In genomic region chr6:26441977-26442376, GRCh38 we compare ENCODE assay signal across 1 cellular context.
TF ChIP-seq lines count a peak whose summit lies in the region.

No MANE protein-coding gene starts in this region.

TF ChIP-seq in WTC11, 78 proteins besides CTCF, POLR2A, EP300 and RAD21 (continued from another document):
- TF ChIP-seq, protein P1, sequence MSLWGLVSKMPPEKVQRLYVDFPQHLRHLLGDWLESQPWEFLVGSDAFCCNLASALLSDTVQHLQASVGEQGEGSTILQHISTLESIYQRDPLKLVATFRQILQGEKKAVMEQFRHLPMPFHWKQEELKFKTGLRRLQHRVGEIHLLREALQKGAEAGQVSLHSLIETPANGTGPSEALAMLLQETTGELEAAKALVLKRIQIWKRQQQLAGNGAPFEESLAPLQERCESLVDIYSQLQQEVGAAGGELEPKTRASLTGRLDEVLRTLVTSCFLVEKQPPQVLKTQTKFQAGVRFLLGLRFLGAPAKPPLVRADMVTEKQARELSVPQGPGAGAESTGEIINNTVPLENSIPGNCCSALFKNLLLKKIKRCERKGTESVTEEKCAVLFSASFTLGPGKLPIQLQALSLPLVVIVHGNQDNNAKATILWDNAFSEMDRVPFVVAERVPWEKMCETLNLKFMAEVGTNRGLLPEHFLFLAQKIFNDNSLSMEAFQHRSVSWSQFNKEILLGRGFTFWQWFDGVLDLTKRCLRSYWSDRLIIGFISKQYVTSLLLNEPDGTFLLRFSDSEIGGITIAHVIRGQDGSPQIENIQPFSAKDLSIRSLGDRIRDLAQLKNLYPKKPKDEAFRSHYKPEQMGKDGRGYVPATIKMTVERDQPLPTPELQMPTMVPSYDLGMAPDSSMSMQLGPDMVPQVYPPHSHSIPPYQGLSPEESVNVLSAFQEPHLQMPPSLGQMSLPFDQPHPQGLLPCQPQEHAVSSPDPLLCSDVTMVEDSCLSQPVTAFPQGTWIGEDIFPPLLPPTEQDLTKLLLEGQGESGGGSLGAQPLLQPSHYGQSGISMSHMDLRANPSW (CRISPR knock-in tag; conservative IDR thresholded peaks at IDR 0.05; ENCODE audit: low read depth): no peak
- TF ChIP-seq MYBL2 (CRISPR knock-in tag; IDR thresholded peaks at IDR 0.05) (no peak), TEAD4 (CRISPR knock-in tag; IDR thresholded peaks at IDR 0.05) (no peak), MAX (CRISPR knock-in tag; IDR thresholded peaks at IDR 0.05) (no peak)
- TF ChIP-seq, protein P2, sequence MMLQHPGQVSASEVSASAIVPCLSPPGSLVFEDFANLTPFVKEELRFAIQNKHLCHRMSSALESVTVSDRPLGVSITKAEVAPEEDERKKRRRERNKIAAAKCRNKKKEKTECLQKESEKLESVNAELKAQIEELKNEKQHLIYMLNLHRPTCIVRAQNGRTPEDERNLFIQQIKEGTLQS (CRISPR knock-in tag; conservative IDR thresholded peaks at IDR 0.05): no peak
- TF ChIP-seq, protein P3, sequence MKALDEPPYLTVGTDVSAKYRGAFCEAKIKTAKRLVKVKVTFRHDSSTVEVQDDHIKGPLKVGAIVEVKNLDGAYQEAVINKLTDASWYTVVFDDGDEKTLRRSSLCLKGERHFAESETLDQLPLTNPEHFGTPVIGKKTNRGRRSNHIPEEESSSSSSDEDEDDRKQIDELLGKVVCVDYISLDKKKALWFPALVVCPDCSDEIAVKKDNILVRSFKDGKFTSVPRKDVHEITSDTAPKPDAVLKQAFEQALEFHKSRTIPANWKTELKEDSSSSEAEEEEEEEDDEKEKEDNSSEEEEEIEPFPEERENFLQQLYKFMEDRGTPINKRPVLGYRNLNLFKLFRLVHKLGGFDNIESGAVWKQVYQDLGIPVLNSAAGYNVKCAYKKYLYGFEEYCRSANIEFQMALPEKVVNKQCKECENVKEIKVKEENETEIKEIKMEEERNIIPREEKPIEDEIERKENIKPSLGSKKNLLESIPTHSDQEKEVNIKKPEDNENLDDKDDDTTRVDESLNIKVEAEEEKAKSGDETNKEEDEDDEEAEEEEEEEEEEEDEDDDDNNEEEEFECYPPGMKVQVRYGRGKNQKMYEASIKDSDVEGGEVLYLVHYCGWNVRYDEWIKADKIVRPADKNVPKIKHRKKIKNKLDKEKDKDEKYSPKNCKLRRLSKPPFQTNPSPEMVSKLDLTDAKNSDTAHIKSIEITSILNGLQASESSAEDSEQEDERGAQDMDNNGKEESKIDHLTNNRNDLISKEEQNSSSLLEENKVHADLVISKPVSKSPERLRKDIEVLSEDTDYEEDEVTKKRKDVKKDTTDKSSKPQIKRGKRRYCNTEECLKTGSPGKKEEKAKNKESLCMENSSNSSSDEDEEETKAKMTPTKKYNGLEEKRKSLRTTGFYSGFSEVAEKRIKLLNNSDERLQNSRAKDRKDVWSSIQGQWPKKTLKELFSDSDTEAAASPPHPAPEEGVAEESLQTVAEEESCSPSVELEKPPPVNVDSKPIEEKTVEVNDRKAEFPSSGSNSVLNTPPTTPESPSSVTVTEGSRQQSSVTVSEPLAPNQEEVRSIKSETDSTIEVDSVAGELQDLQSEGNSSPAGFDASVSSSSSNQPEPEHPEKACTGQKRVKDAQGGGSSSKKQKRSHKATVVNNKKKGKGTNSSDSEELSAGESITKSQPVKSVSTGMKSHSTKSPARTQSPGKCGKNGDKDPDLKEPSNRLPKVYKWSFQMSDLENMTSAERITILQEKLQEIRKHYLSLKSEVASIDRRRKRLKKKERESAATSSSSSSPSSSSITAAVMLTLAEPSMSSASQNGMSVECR (CRISPR knock-in tag; IDR thresholded peaks at IDR 0.05; ENCODE audit: borderline replicate concordance): no peak
